ENCODE assay signal across 12 cellular contexts in genomic region chr7:51186531-51186930, GRCh38.
DNase-seq lines count a peak whose midpoint lies in the region; ATAC-seq and TF ChIP-seq lines count a peak whose summit lies in the region.
"Had no signal": no experiment of that assay in that cellular context is flagged by ENCODE, and none has a peak within 500 bp of the region (broad histone marks: within the 10 kb centered on the region; RNA-seq: fewer than 3 reads in every experiment).

No MANE protein-coding gene starts in this region.

- peaks cover 0 to 1% (median 0%) of the 10 kb centered on the region in 7 donors for H3K4me1 Mint-ChIP-seq in naive thymus-derived CD4-positive, alpha-beta T cell
- peaks cover 4% of the 10 kb centered on the region for H3K4me1 Mint-ChIP-seq in endodermal cell
- H3K4me1 Mint-ChIP-seq: T-cell had no signal

- WGBS in endodermal cell (ENCODE audit: insufficient coverage in 1 of 2, insufficient read length in 1 of 2), 2 experiments = 88 to 100% methylated on average over 1 to 5 of the region's 5 CpGs

- no peak for ATAC-seq in naive thymus-derived CD4-positive, alpha-beta T cell
- ATAC-seq: T-cell had no signal

- intact Hi-C loops in naive thymus-derived CD4-positive, alpha-beta T cell (cut with micrococcal nuclease) = no loop called here

- H3K9me3 ChIP-seq in naive thymus-derived CD4-positive, alpha-beta T cell (ENCODE audit: control insufficient read depth in 2 of 3, low read length in 3 of 3) = no peaks in the 10 kb centered on the region
- no peaks in the 10 kb centered on the region for H3K9me3 ChIP-seq in endodermal cell (ENCODE audit: control insufficient read depth, low read length)

- peaks cover 5 to 21% (median 7%) of the 10 kb centered on the region in 5 donors for H3K27me3 Mint-ChIP-seq in naive thymus-derived CD4-positive, alpha-beta T cell
- H3K27me3 Mint-ChIP-seq in endodermal cell (ENCODE audit: insufficient read depth) = no peaks in the 10 kb centered on the region

- H3K9ac ChIP-seq in endodermal cell (ENCODE audit: extremely low read depth, low read length, poor library complexity, severe bottlenecking) = no peak overlapping the region

- H3K27ac ChIP-seq in caudate nucleus (ENCODE audit: low read depth, low read length) = peak overlapping the region; percentile 27
- H3K27ac ChIP-seq in layer of hippocampus (ENCODE audit: low read depth, low read length) = peak overlapping the region; percentile 27
- no peak overlapping the region for H3K27ac ChIP-seq in naive thymus-derived CD4-positive, alpha-beta T cell (ENCODE audit: low read depth, low read length)
- H3K27ac ChIP-seq in endodermal cell (ENCODE audit: low read depth, low read length) = no peak overlapping the region

- CTCF ChIA-PET in naive thymus-derived CD4-positive, alpha-beta T cell (lab: Charles Lee) = no interaction called here

- no peak overlapping the region for H3K27ac Mint-ChIP-seq in naive thymus-derived CD4-positive, alpha-beta T cell
- no peak overlapping the region for H3K27ac Mint-ChIP-seq in endodermal cell
- H3K27ac Mint-ChIP-seq: activated naive CD8-positive, alpha-beta T cell; CD4-positive, alpha-beta T cell; dendritic cell treated with granulocyte-macrophage colony-stimulating factor and Interleukin-4, amounts not matched to agents 40 ng/mL and 50 ng/mL, for 4 days; T-cell had no signal

- no peak for TF ChIP-seq POLR2A in NB4 (IDR thresholded peaks at IDR 0.05; ENCODE audit: extremely low read depth, insufficient read length)

- no peak overlapping the region for H3K4me3 Mint-ChIP-seq in naive thymus-derived CD4-positive, alpha-beta T cell
- no peak overlapping the region for H3K4me3 Mint-ChIP-seq in endodermal cell
- H3K4me3 Mint-ChIP-seq: activated naive CD8-positive, alpha-beta T cell; CD4-positive, alpha-beta T cell; dendritic cell treated with granulocyte-macrophage colony-stimulating factor and Interleukin-4, amounts not matched to agents 40 ng/mL and 50 ng/mL, for 4 days; T-cell had no signal

- H3K4me1 ChIP-seq in naive thymus-derived CD4-positive, alpha-beta T cell (ENCODE audit: control insufficient read depth in 2 of 2, insufficient read depth in 2 of 2, low read length in 2 of 2) = no peaks in the 10 kb centered on the region
- no peaks in the 10 kb centered on the region for H3K4me1 ChIP-seq in endodermal cell (ENCODE audit: control insufficient read depth, insufficient read depth, low read length)

- POLR2A ChIA-PET in naive thymus-derived CD4-positive, alpha-beta T cell (lab: Charles Lee) = no interaction called here

- H3K9me3 Mint-ChIP-seq in naive thymus-derived CD4-positive, alpha-beta T cell = no peaks in the 10 kb centered on the region
- H3K9me3 Mint-ChIP-seq in endodermal cell = no peaks in the 10 kb centered on the region
- H3K9me3 Mint-ChIP-seq: CD4-positive, alpha-beta T cell; dendritic cell treated with granulocyte-macrophage colony-stimulating factor and Interleukin-4, amounts not matched to agents 40 ng/mL and 50 ng/mL, for 4 days; T-cell had no signal

- H3K36me3 Mint-ChIP-seq in naive thymus-derived CD4-positive, alpha-beta T cell = no peaks in the 10 kb centered on the region
- peaks cover 14% of the 10 kb centered on the region for H3K36me3 Mint-ChIP-seq in endodermal cell (ENCODE audit: low read depth)
- H3K36me3 Mint-ChIP-seq: activated naive CD8-positive, alpha-beta T cell; T-cell had no signal

- TF ChIP-seq CTCF in NB4 (IDR thresholded peaks at IDR 0.05; ENCODE audit: low read depth, low read length) (no peak), endodermal cell (conservative IDR thresholded peaks at IDR 0.05) (no peak)

- DNase-seq in NB4 (ENCODE audit: low read depth) = peak; percentile 11
- peak in 11 of 61 donors; percentile 14 to 66 (median 35) for DNase-seq in caudate nucleus (lab: John Stamatoyannopoulos, UW)
- DNase-seq in superior temporal gyrus (ENCODE audit: extremely low spot score) = peak; percentile 69
- no peak for DNase-seq in naive thymus-derived CD4-positive, alpha-beta T cell
- no peak for DNase-seq in endodermal cell
- no peak for DNase-seq in NCI-H146 treated with DMSO at 0.1 percent for 48 hours (lab: John Stamatoyannopoulos, UW; ENCODE audit: unreplicated experiment)
- DNase-seq: CD4-positive, alpha-beta T cell; stimulated activated CD4-positive, alpha-beta T cell treated with anti-CD3 and anti-CD28 coated beads, Interleukin-4, amount 100 ng/mL, for 24 hours; T-cell had no signal

- H3K27me3 ChIP-seq in layer of hippocampus (ENCODE audit: control insufficient read depth, insufficient read depth, low read length) (no peaks in the 10 kb centered on the region), endodermal cell (ENCODE audit: control insufficient read depth, insufficient read depth, low read length, poor library complexity, severe bottlenecking) (no peaks in the 10 kb centered on the region)
- H3K27me3 ChIP-seq in naive thymus-derived CD4-positive, alpha-beta T cell (ENCODE audit: control insufficient read depth in 2 of 2, insufficient read depth in 2 of 2, low read length in 2 of 2) = no peaks in the 10 kb centered on the region

- no peaks in the 10 kb centered on the region for H3K36me3 ChIP-seq in naive thymus-derived CD4-positive, alpha-beta T cell (ENCODE audit: control insufficient read depth in 2 of 3, insufficient read depth in 3 of 3, low read length in 3 of 3)
- H3K36me3 ChIP-seq in endodermal cell (ENCODE audit: control insufficient read depth, insufficient read depth, low read length) = no peaks in the 10 kb centered on the region

- H3K4me3 ChIP-seq in NB4 (ENCODE audit: low read depth, low read length) (no peak overlapping the region), endodermal cell (ENCODE audit: low read length) (no peak overlapping the region)
- H3K4me3 ChIP-seq in naive thymus-derived CD4-positive, alpha-beta T cell (ENCODE audit: low read length) = no peak overlapping the region

Comparison
In these comparisons a context has a peak if more than half of its experiments do, and no peak if none do; other contexts are left out.
1. DNase-seq: peak in NB4 (single experiment) and superior temporal gyrus (single experiment); none in naive thymus-derived CD4-positive, alpha-beta T cell (0 of 9), endodermal cell (single experiment) and NCI-H146 treated with DMSO at 0.1 percent for 48 hours (single experiment).
2. H3K27ac ChIP-seq: peak in caudate nucleus (single experiment) and layer of hippocampus (single experiment); none in naive thymus-derived CD4-positive, alpha-beta T cell (single experiment) and endodermal cell (single experiment).